ENCODE assay signal across 19 cellular contexts in genomic region chr6:44493593-44493992, GRCh38.
"Had no signal": no experiment of that assay in that cellular context is flagged by ENCODE, and none has a peak within 500 bp of the region (broad histone marks: within the 10 kb centered on the region; RNA-seq: fewer than 3 reads in every experiment).

No MANE protein-coding gene starts in this region.

- H3K4me3 ChIP-seq: mucosa of descending colon, psoas muscle, testis had no signal

- H3K9me3 Mint-ChIP-seq: activated naive CD4-positive, alpha-beta T cell treated with anti-CD3 and anti-CD28 coated beads for 36 hours; activated T-helper 17 cell treated with anti-CD3 and anti-CD28 coated beads, Interleukin-2, amount 50 U/mL, for 72 hours; immature natural killer cell; natural killer cell; stimulated activated naive CD8-positive, alpha-beta T cell treated with anti-CD3 and anti-CD28 coated beads, Interleukin-15, amount 100 ng/mL, for 72 hours; T-helper 1 cell treated with Interleukin-12 subunit alpha and Interleukin-12 subunit beta and Interleukin-4 antibody, amounts not matched to agents 30 μg/mL and 1 μg/mL, for 36 hours had no signal

- H3K4me3 Mint-ChIP-seq: activated CD8-positive, alpha-beta T cell treated with anti-CD3 and anti-CD28 coated beads, Interleukin-2, amount 10 ng/mL, durations not matched to agents 7 days and 5 days; activated naive CD4-positive, alpha-beta T cell treated with anti-CD3 and anti-CD28 coated beads for 36 hours; activated T-helper 17 cell treated with anti-CD3 and anti-CD28 coated beads, Interleukin-2, amount 50 U/mL, for 72 hours; immature natural killer cell; natural killer cell; stimulated activated naive CD8-positive, alpha-beta T cell treated with anti-CD3 and anti-CD28 coated beads, Interleukin-15, amount 100 ng/mL, for 72 hours; T-helper 1 cell treated with Interleukin-12 subunit alpha and Interleukin-12 subunit beta and Interleukin-4 antibody, amounts not matched to agents 30 μg/mL and 1 μg/mL, for 36 hours; WTC11 had no signal

- H3K27ac ChIP-seq: psoas muscle, testis had no signal

- H3K27ac Mint-ChIP-seq: activated CD8-positive, alpha-beta T cell treated with anti-CD3 and anti-CD28 coated beads, Interleukin-2, amount 10 ng/mL, durations not matched to agents 7 days and 5 days; activated naive CD4-positive, alpha-beta T cell treated with anti-CD3 and anti-CD28 coated beads for 36 hours; activated T-helper 17 cell treated with anti-CD3 and anti-CD28 coated beads, Interleukin-2, amount 50 U/mL, for 72 hours; immature natural killer cell; natural killer cell; stimulated activated naive CD8-positive, alpha-beta T cell treated with anti-CD3 and anti-CD28 coated beads, Interleukin-15, amount 100 ng/mL, for 72 hours; T-helper 1 cell treated with Interleukin-12 subunit alpha and Interleukin-12 subunit beta and Interleukin-4 antibody, amounts not matched to agents 30 μg/mL and 1 μg/mL, for 36 hours; WTC11 had no signal

- H3K4me1 Mint-ChIP-seq: activated T-helper 17 cell treated with anti-CD3 and anti-CD28 coated beads, Interleukin-2, amount 50 U/mL, for 72 hours; immature natural killer cell; stimulated activated naive CD8-positive, alpha-beta T cell treated with anti-CD3 and anti-CD28 coated beads, Interleukin-15, amount 100 ng/mL, for 72 hours had no signal

- DNase-seq: activated CD4-positive, alpha-beta T cell treated with anti-CD3 and anti-CD28 coated beads for 48 hours; activated CD8-positive, alpha-beta T cell treated with anti-CD3 and anti-CD28 coated beads, Interleukin-2, amount 10 ng/mL, durations not matched to agents 7 days and 5 days; activated naive CD4-positive, alpha-beta T cell treated with anti-CD3 and anti-CD28 coated beads for 36 hours; central memory CD4-positive, alpha-beta T cell; effector memory CD4-positive, alpha-beta T cell; immature natural killer cell; left colon; mucosa of descending colon; natural killer cell; nucleus accumbens; psoas muscle; stimulated activated CD4-positive, alpha-beta T cell treated with anti-CD3 and anti-CD28 coated beads, Interleukin-2, amount 100 ng/mL, for 48 hours; stimulated activated CD8-positive, alpha-beta memory T cell treated with anti-CD3 and anti-CD28 coated beads, Interleukin-4, amount 100 ng/mL, for 48 hours; stimulated activated naive CD8-positive, alpha-beta T cell treated with anti-CD3 and anti-CD28 coated beads, Interleukin-15, amount 100 ng/mL, for 72 hours; testis had no signal

- H3K27me3 ChIP-seq: testis had no signal

- ATAC-seq: activated CD8-positive, alpha-beta T cell treated with anti-CD3 and anti-CD28 coated beads, Interleukin-2, amount 10 ng/mL, durations not matched to agents 7 days and 5 days; activated T-helper 17 cell treated with anti-CD3 and anti-CD28 coated beads, Interleukin-2, amount 50 U/mL, for 72 hours; natural killer cell; sciatic nerve; stimulated activated naive CD8-positive, alpha-beta T cell treated with anti-CD3 and anti-CD28 coated beads, Interleukin-15, amount 100 ng/mL, for 72 hours had no signal

- H3K4me1 ChIP-seq: psoas muscle had no signal

- H3K36me3 Mint-ChIP-seq: natural killer cell, WTC11 had no signal

- H3K9me3 ChIP-seq: mucosa of descending colon, psoas muscle, testis had no signal
